14 cellular contexts compared by ENCODE assay signal in genomic region chr5:36839479-36839878, GRCh38.
"Had no signal": no experiment of that assay in that cellular context is flagged by ENCODE, and none has a peak within 500 bp of the region (broad histone marks: within the 10 kb centered on the region; RNA-seq: fewer than 3 reads in every experiment).

No MANE protein-coding gene starts in this region.

- H3K27ac Mint-ChIP-seq: activated CD4-positive, alpha-beta memory T cell treated with anti-CD3 and anti-CD28 coated beads for 36 hours; activated naive CD8-positive, alpha-beta T cell treated with anti-CD3 and anti-CD28 coated beads, Interleukin-2, amount 10 ng/mL, durations not matched to agents 7 days and 5 days; activated T-cell treated with anti-CD3 and anti-CD28 coated beads, Interleukin-2, amount 50 U/mL, for 72 hours had no signal

- H3K36me3 Mint-ChIP-seq: activated CD4-positive, alpha-beta memory T cell treated with anti-CD3 and anti-CD28 coated beads for 36 hours; activated naive CD8-positive, alpha-beta T cell treated with anti-CD3 and anti-CD28 coated beads, Interleukin-2, amount 10 ng/mL, durations not matched to agents 7 days and 5 days had no signal

- H3K4me1 Mint-ChIP-seq: neural crest cell had no signal

- FAIRE-seq: islet of Langerhans, urothelium cell line had no signal

- DNase-seq: activated CD4-positive, alpha-beta memory T cell treated with anti-CD3 and anti-CD28 coated beads for 36 hours; activated CD8-positive, alpha-beta memory T cell treated with anti-CD3 and anti-CD28 coated beads, Interleukin-2, amount 50 U/mL, for 4 hours; activated naive CD8-positive, alpha-beta T cell treated with anti-CD3 and anti-CD28 coated beads, Interleukin-2, amount 10 ng/mL, durations not matched to agents 7 days and 5 days; activated T-cell treated with anti-CD3 and anti-CD28 coated beads, Interleukin-2, amount 50 U/mL, for 72 hours; anterior cingulate cortex; foreskin keratinocyte; mesendoderm; ovary; stimulated activated CD4-positive, alpha-beta T cell treated with anti-CD3 and anti-CD28 coated beads, Interleukin-15, amount 100 ng/mL, for 24 hours; stimulated activated CD4-positive, alpha-beta T cell treated with anti-CD3 and anti-CD28 coated beads, Interleukin-4, amount 100 ng/mL, for 4 hours; stomach had no signal

- H3K9me3 ChIP-seq: ovary had no signal

- H3K4me3 Mint-ChIP-seq: activated CD4-positive, alpha-beta memory T cell treated with anti-CD3 and anti-CD28 coated beads for 36 hours; activated naive CD8-positive, alpha-beta T cell treated with anti-CD3 and anti-CD28 coated beads, Interleukin-2, amount 10 ng/mL, durations not matched to agents 7 days and 5 days; activated T-cell treated with anti-CD3 and anti-CD28 coated beads, Interleukin-2, amount 50 U/mL, for 72 hours; neural crest cell had no signal

- H3K27me3 ChIP-seq: ovary, stomach had no signal

- H3K4me1 ChIP-seq: foreskin keratinocyte, stomach had no signal

- H3K36me3 ChIP-seq: ovary, stomach had no signal

- H3K4me3 ChIP-seq: ovary, stomach had no signal

- H3K27ac ChIP-seq: foreskin keratinocyte, ovary, stomach had no signal

- ATAC-seq: activated T-cell treated with anti-CD3 and anti-CD28 coated beads, Interleukin-2, amount 50 U/mL, for 72 hours; foreskin keratinocyte had no signal
